In the genomic region with DNA sequence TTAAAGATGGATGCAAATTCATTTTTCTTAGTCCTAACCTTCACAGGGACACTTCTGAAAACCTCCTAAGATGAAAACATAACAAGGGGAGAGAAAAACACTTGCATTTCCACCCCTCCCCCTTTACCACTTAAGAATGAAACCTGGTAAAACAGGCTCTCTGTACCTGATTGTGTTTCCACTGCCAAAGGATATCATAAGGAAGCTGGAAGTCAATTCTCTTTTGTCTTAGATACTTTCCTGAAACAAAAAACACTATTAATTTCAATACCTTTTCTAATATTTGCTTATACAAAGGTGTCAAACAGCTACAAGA, we compare ENCODE assay signal across 13 cellular contexts. TPM values are rescaled to one million over a fixed set of nuclear protein-coding genes. Genes with fewer than 3 reads are reported as not detected.
DNase-seq lines count a peak whose midpoint lies in the region; ATAC-seq and TF ChIP-seq lines count a peak whose summit lies in the region.
"Had no signal": no experiment of that assay in that cellular context is flagged by ENCODE, and none has a peak within 500 bp of the region (broad histone marks: within the 10 kb centered on the region; RNA-seq: fewer than 3 reads in every experiment).

No MANE protein-coding gene starts in this region.

- H3K4me2 ChIP-seq in mesenchymal stem cell (ENCODE audit: low read length, poor library complexity, severe bottlenecking): no peak overlapping the region

- H3K4me3 Mint-ChIP-seq in brain: peak overlapping the region in 2 of 5 experiments; percentile 23 to 64
- H3K4me3 Mint-ChIP-seq in effector memory CD8-positive, alpha-beta T cell: no peak overlapping the region
- H3K4me3 Mint-ChIP-seq: neural crest cell had no signal

- H2BK12ac ChIP-seq in mesenchymal stem cell (ENCODE audit: low read length in 2 of 2): no peak overlapping the region

- peak overlapping the region in 4 of 5 experiments; percentile 8 to 83 (median 56) for H3K27ac Mint-ChIP-seq in brain
- H3K27ac Mint-ChIP-seq in effector memory CD8-positive, alpha-beta T cell: no peak overlapping the region

- peaks cover 3% of the 10 kb centered on the region for H3K79me1 ChIP-seq in mesenchymal stem cell (replicated peaks; ENCODE audit: low read length, poor library complexity, severe bottlenecking)

- no peak overlapping the region for H3K23ac ChIP-seq in mesenchymal stem cell (ENCODE audit: low read length in 2 of 2)

- H4K8ac ChIP-seq in mesenchymal stem cell (ENCODE audit: low read length): no peak overlapping the region

- no peak overlapping the region for H3K4ac ChIP-seq in mesenchymal stem cell (ENCODE audit: low read depth in 1 of 2, low read length in 2 of 2)

- no peak for DNase-seq in right atrium auricular region (ENCODE audit: low spot score)
- DNase-seq in cardiac septum (ENCODE audit: low spot score): no peak
- no peak for DNase-seq in mesenchymal stem cell
- DNase-seq in uterus: no peak
- no peak for DNase-seq in effector memory CD8-positive, alpha-beta T cell
- DNase-seq: SHP77; stimulated activated CD4-positive, alpha-beta T cell treated with anti-CD3 and anti-CD28 coated beads, Interleukin-4, amount 100 ng/mL, for 4 hours; T1000 had no signal

- no peak for TF ChIP-seq POLR2A in uterus (IDR thresholded peaks at IDR 0.05)

- peaks cover 19% of the 10 kb centered on the region for H3K4me1 Mint-ChIP-seq in brain
- H3K4me1 Mint-ChIP-seq in effector memory CD8-positive, alpha-beta T cell (ENCODE audit: low read depth in 2 of 2): peaks cover 0 to 4% of the 10 kb centered on the region in 2 donors
- H3K4me1 Mint-ChIP-seq: neural crest cell had no signal

- H3K18ac ChIP-seq in mesenchymal stem cell (ENCODE audit: low read depth in 1 of 2, low read length in 2 of 2): no peak overlapping the region

- no peak overlapping the region for H3K14ac ChIP-seq in mesenchymal stem cell (ENCODE audit: low read length in 2 of 2)

- peaks cover 76% of the 10 kb centered on the region for H3K36me3 Mint-ChIP-seq in brain
- peaks cover 61% of the 10 kb centered on the region for H3K36me3 Mint-ChIP-seq in effector memory CD8-positive, alpha-beta T cell (ENCODE audit: insufficient read depth)

- ATAC-seq in GM18873 (IDR thresholded peaks at IDR 0.05; ENCODE audit: low FRiP score, unreplicated experiment): no peak
- no peak for ATAC-seq in GM18868 (IDR thresholded peaks at IDR 0.05; ENCODE audit: unreplicated experiment)
- ATAC-seq in effector memory CD8-positive, alpha-beta T cell (replicated peaks): no peak

- H3K36me3 ChIP-seq in right atrium auricular region (peaks cover 36% of the 10 kb centered on the region), mesenchymal stem cell (ENCODE audit: control insufficient read depth in 1 of 2, insufficient read depth in 2 of 2, low read depth in 1 of 2, low read length in 2 of 2) (peaks cover 16 to 39% of the 10 kb centered on the region in 2 experiments), uterus (no peaks in the 10 kb centered on the region)

- no peaks in the 10 kb centered on the region for H3K27me3 Mint-ChIP-seq in brain
- no peaks in the 10 kb centered on the region for H3K27me3 Mint-ChIP-seq in effector memory CD8-positive, alpha-beta T cell

- H2BK120ac ChIP-seq in mesenchymal stem cell (ENCODE audit: low read depth, low read length): no peak overlapping the region

- no peak overlapping the region for H2AFZ ChIP-seq in mesenchymal stem cell (ENCODE audit: low read depth, low read length)

- H3K9me3 ChIP-seq in right atrium auricular region: no peaks in the 10 kb centered on the region
- H3K9me3 ChIP-seq in mesenchymal stem cell (ENCODE audit: control insufficient read depth, low read length): no peaks in the 10 kb centered on the region
- no peaks in the 10 kb centered on the region for H3K9me3 ChIP-seq in uterus

- H3K9ac ChIP-seq in mesenchymal stem cell (ENCODE audit: low read length): peak overlapping the region; percentile 61

- no peaks in the 10 kb centered on the region for H3K27me3 ChIP-seq in right atrium auricular region
- no peaks in the 10 kb centered on the region for H3K27me3 ChIP-seq in mesenchymal stem cell (ENCODE audit: control insufficient read depth in 1 of 2, insufficient read depth in 1 of 2, low read length in 2 of 2)
- no peaks in the 10 kb centered on the region for H3K27me3 ChIP-seq in uterus

- H2BK5ac ChIP-seq in mesenchymal stem cell (ENCODE audit: low read depth, low read length, poor library complexity, severe bottlenecking): no peak overlapping the region

- no peak overlapping the region for H3K4me3 ChIP-seq in right atrium auricular region
- H3K4me3 ChIP-seq in mesenchymal stem cell (ENCODE audit: insufficient read depth in 1 of 2, low read depth in 1 of 2, low read length in 2 of 2): no peak overlapping the region
- no peak overlapping the region for H3K4me3 ChIP-seq in uterus
- H3K4me3 ChIP-seq: lung had no signal

- H3K4me1 ChIP-seq in right atrium auricular region (peaks cover 0 to 13% of the 10 kb centered on the region in 2 donors), mesenchymal stem cell (ENCODE audit: control insufficient read depth, insufficient read depth, low read depth, low read length) (no peaks in the 10 kb centered on the region), uterus (peaks cover 0 to 4% of the 10 kb centered on the region in 2 donors)

- H3K9me3 Mint-ChIP-seq in brain: no peaks in the 10 kb centered on the region
- H3K9me3 Mint-ChIP-seq in effector memory CD8-positive, alpha-beta T cell: no peaks in the 10 kb centered on the region
- H3K9me3 Mint-ChIP-seq: neural crest cell had no signal

- no peak overlapping the region for H4K91ac ChIP-seq in mesenchymal stem cell (ENCODE audit: low read length)

- TF ChIP-seq CTCF in right atrium auricular region (IDR thresholded peaks at IDR 0.05): no peak
- no peak for TF ChIP-seq CTCF in brain (conservative IDR thresholded peaks at IDR 0.05)
- TF ChIP-seq CTCF in uterus (IDR thresholded peaks at IDR 0.05): no peak

- no peak overlapping the region for H2AK5ac ChIP-seq in mesenchymal stem cell (ENCODE audit: low read length, severe bottlenecking)

- intact Hi-C loops in cardiac septum (cut with DNase I) (loop anchor here (5.0 kb wide), 1 partner anchor 92 kb away; no protein-coding TSS in a partner anchor), uterus (cut with DNase I; ENCODE audit: low total_unique reads) (no loop called here)

- H2BK15ac ChIP-seq in mesenchymal stem cell (ENCODE audit: low read depth, poor library complexity, severe bottlenecking): no peak overlapping the region

- H3K27ac ChIP-seq in right atrium auricular region (peak overlapping the region; percentile 39 to 60), mesenchymal stem cell (ENCODE audit: low read length, poor library complexity, severe bottlenecking) (no peak overlapping the region), uterus (peak overlapping the region; percentile 52 to 79)

RNA-seq across cellular contexts. Expression of a gene that starts 59.1 kb away (rescaled TPM):
- 10 to 100 TPM; 20.2 to 23.9 TPM for total RNA-seq in right atrium auricular region
- total RNA-seq in cardiac septum: 18.1 TPM
- polyA plus RNA-seq in brain (ENCODE audit: insufficient read depth, low read depth, low replicate concordance): 80.5 TPM
- 33.3 TPM for polyA plus RNA-seq in mesenchymal stem cell (2013, experiment 1 of 2)
- 32.2 TPM for polyA plus RNA-seq in mesenchymal stem cell (2013, experiment 2 of 2)
- total RNA-seq in uterus: 10 to 100 TPM; 13.8 to 49.1 (median 35.9) TPM

Comparison
In these comparisons a context has a peak if more than half of its experiments do, and no peak if none do; other contexts are left out.
1. H3K27ac Mint-ChIP-seq: peak in brain (4 of 5); none in effector memory CD8-positive, alpha-beta T cell (0 of 2).